In genomic region chr18:23401400-23402347, GRCh38 we compare ENCODE assay signal across 9 cellular contexts. TPM values are rescaled to one million over a fixed set of nuclear protein-coding genes. Genes with fewer than 3 reads are reported as not detected.
DNase-seq lines count a peak whose midpoint lies in the region; ATAC-seq and TF ChIP-seq lines count a peak whose summit lies in the region.
"Had no signal": no experiment of that assay in that cellular context is flagged by ENCODE, and none has a peak within 500 bp of the region (broad histone marks: within the 10 kb centered on the region; RNA-seq: fewer than 3 reads in every experiment).

No MANE protein-coding gene starts in this region.

- no peak for TF ChIP-seq POLR2A in suprapubic skin (IDR thresholded peaks at IDR 0.05)

- in situ Hi-C loops in brain microvascular endothelial cell (cut with HindIII; ENCODE audit: low pct_ligation_motif_present, low sequenced_read_pairs): no loop called here

- whole genome bisulfite sequencing in lung, 2 donors: 71 to 84% methylated on average over 10 of the region's 10 CpGs
- WGBS in suprapubic skin: 90% methylated on average over 10 of the region's 10 CpGs

- H3K4me1 ChIP-seq in lung (ENCODE audit: control insufficient read depth in 2 of 2, insufficient read depth in 2 of 2, low read length in 2 of 2): peaks cover 0 to 5% of the 10 kb centered on the region in 2 donors
- H3K4me1 ChIP-seq in suprapubic skin: no peaks in the 10 kb centered on the region
- H3K4me1 ChIP-seq: ascending aorta had no signal

- H3K4me3 ChIP-seq in brain microvascular endothelial cell (ENCODE audit: low read depth, low read length) (no peak overlapping the region), lung (no peak overlapping the region), suprapubic skin (no peak overlapping the region)
- H3K4me3 ChIP-seq: ascending aorta had no signal

- H3K27ac ChIP-seq in brain microvascular endothelial cell (peak overlapping the region; percentile 62), lung (ENCODE audit: low read depth in 1 of 2, low read length in 1 of 2) (peak overlapping the region in 1 of 2 donors; percentile 64), suprapubic skin (no peak overlapping the region)
- H3K27ac ChIP-seq: ascending aorta had no signal

- no peaks in the 10 kb centered on the region for H3K9me3 ChIP-seq in lung (ENCODE audit: control insufficient read depth in 2 of 2, insufficient read depth in 1 of 2, low read length in 1 of 2)
- no peaks in the 10 kb centered on the region for H3K9me3 ChIP-seq in suprapubic skin
- H3K9me3 ChIP-seq: ascending aorta had no signal

- ATAC-seq in lung (ENCODE audit: insufficient read depth, low FRiP score): peak; percentile 65

- DNase-seq in AG20443 (ENCODE audit: low spot score) (peak; percentile 28), LHCN-M2 (ENCODE audit: low read depth) (peak; percentile 94), brain microvascular endothelial cell (peak; percentile 56), lung (ENCODE audit: low spot score) (peak; percentile 38), dedifferentiated amniotic fluid mesenchymal stem cell (ENCODE audit: extremely low spot score) (no peak), ureter (ENCODE audit: low spot score) (no peak), CD1c-positive myeloid dendritic cell (ENCODE audit: extremely low spot score) (no peak), suprapubic skin (ENCODE audit: low spot score in 2 of 2) (no peak)

- peaks cover 2% of the 10 kb centered on the region for H3K36me3 ChIP-seq in brain microvascular endothelial cell (replicated peaks)
- no peaks in the 10 kb centered on the region for H3K36me3 ChIP-seq in lung (ENCODE audit: control insufficient read depth in 2 of 2, insufficient read depth in 2 of 2, low read length in 2 of 2)
- H3K36me3 ChIP-seq in suprapubic skin: no peaks in the 10 kb centered on the region
- H3K36me3 ChIP-seq: ascending aorta had no signal

- TF ChIP-seq CTCF in brain microvascular endothelial cell (IDR thresholded peaks at IDR 0.05; ENCODE audit: low read depth, low read length, missing control alignments) (no peak), lung (IDR thresholded peaks at IDR 0.05; ENCODE audit: control extremely low read depth, extremely low read depth) (no peak), suprapubic skin (IDR thresholded peaks at IDR 0.05) (no peak)

- no peak for TF ChIP-seq EP300 in suprapubic skin (IDR thresholded peaks at IDR 0.05)

- no peaks in the 10 kb centered on the region for H3K27me3 ChIP-seq in brain microvascular endothelial cell (replicated peaks)
- no peaks in the 10 kb centered on the region for H3K27me3 ChIP-seq in lung (ENCODE audit: control insufficient read depth, insufficient read depth)
- H3K27me3 ChIP-seq in suprapubic skin: no peaks in the 10 kb centered on the region
- H3K27me3 ChIP-seq: ascending aorta had no signal

RNA-seq across cellular contexts. Expression of gene RIOK3, which starts 51.4 kb away (rescaled TPM):
- total RNA-seq in LHCN-M2 (2014; rRNA removed): 42.3 and 50.6 TPM in 2 replicates
- polyA plus RNA-seq in LHCN-M2 (2012): 36.6 TPM
- 10 to 100 TPM; 61.4 to 83.0 TPM for total RNA-seq in lung
- 10 to 100 TPM; 35.6 to 46.9 TPM for polyA plus RNA-seq in lung
- 73.4 TPM for total RNA-seq in ureter
- 100 to 1,000 TPM in 2 of 4 donors, 10 to 100 TPM in 2; 85.4 to 219 (median 97.0) TPM for total RNA-seq in suprapubic skin

Comparison
In these comparisons a context has a peak if more than half of its experiments do, and no peak if none do; other contexts are left out.
1. DNase-seq: peak in AG20443 (single experiment), LHCN-M2 (single experiment), brain microvascular endothelial cell (single experiment) and lung (single experiment); none in dedifferentiated amniotic fluid mesenchymal stem cell (single experiment), ureter (single experiment), CD1c-positive myeloid dendritic cell (single experiment) and suprapubic skin (0 of 2).